Comparison of ENCODE assay signal across 22 cellular contexts in the genomic region with DNA sequence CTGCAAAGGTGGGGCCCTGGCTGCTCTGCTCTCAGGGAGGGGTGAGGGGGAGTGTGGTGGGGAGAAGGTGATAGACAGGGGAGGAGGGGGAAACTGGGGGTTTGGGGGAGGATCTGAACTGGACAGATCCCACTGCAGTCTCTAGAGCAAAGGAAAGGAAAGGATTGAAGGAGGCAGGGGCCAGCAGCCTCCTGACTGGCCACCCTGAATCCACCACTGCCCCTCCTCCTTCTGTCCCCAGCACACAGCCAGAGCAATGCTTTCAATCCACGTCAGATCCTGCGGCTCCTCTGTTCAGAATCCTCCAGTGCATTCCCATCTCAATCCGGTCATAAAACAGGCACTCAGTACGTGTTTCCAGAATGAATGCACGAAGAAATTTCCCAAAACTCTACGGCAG.
DNase-seq lines count a peak whose midpoint lies in the region; ATAC-seq and TF ChIP-seq lines count a peak whose summit lies in the region.
"Had no signal": no experiment of that assay in that cellular context is flagged by ENCODE, and none has a peak within 500 bp of the region (broad histone marks: within the 10 kb centered on the region; RNA-seq: fewer than 3 reads in every experiment).

No MANE protein-coding gene starts in this region.

- no peak for TF ChIP-seq POLR2A in testis (IDR thresholded peaks at IDR 0.05)

- H3K9me3 ChIP-seq in testis: no peaks in the 10 kb centered on the region
- H3K9me3 ChIP-seq: esophagus squamous epithelium, MG63, psoas muscle had no signal

- ATAC-seq in HG03280 (IDR thresholded peaks at IDR 0.05; ENCODE audit: unreplicated experiment): no peak
- ATAC-seq: naive thymus-derived CD8-positive, alpha-beta T cell had no signal

- TF ChIP-seq CTCF in fibroblast of villous mesenchyme (IDR thresholded peaks at IDR 0.05; ENCODE audit: insufficient read depth, low read depth, low read length) (no peak), nephron progenitor cell (IDR thresholded peaks at IDR 0.05) (no peak), testis (IDR thresholded peaks at IDR 0.05) (no peak)

- no peak overlapping the region for H3K4me3 ChIP-seq in fibroblast of villous mesenchyme (ENCODE audit: low read depth, low read length)
- no peak overlapping the region for H3K4me3 ChIP-seq in testis
- H3K4me3 ChIP-seq: esophagus squamous epithelium, MG63, psoas muscle had no signal

- no peak overlapping the region for H3K27ac Mint-ChIP-seq in nephron progenitor cell
- H3K27ac Mint-ChIP-seq: CD8-positive, alpha-beta memory T cell; IgD-negative memory B cell; immature natural killer cell had no signal

- H3K36me3 Mint-ChIP-seq in nephron progenitor cell (ENCODE audit: low read depth): no peaks in the 10 kb centered on the region
- H3K36me3 Mint-ChIP-seq: CD8-positive, alpha-beta memory T cell; immature natural killer cell; naive thymus-derived CD8-positive, alpha-beta T cell had no signal

- WGBS in testis, 2 donors: 68 to 72% methylated on average over 6 of the region's 6 CpGs

- no peak overlapping the region for H3K27ac ChIP-seq in testis
- H3K27ac ChIP-seq: esophagus squamous epithelium, psoas muscle, RWPE1 had no signal

- DNase-seq in SK-N-DZ (ENCODE audit: low spot score) (peak; percentile 24), fibroblast of villous mesenchyme (ENCODE audit: low read depth) (peak; percentile 42), nephron progenitor cell (peak; percentile 33), testis (peak; percentile 19), NOMO-1 treated with DMSO at 0.1 percent for 48 hours (lab: John Stamatoyannopoulos, UW; ENCODE audit: unreplicated experiment) (no peak)
- DNase-seq in stimulated activated CD4-positive, alpha-beta T cell treated with anti-CD3 and anti-CD28 coated beads, Interleukin-12 subunit alpha, Interleukin-12 subunit beta, amount 100 ng/mL, for 4 hours: no peak
- DNase-seq: activated gamma-delta T cell treated with Interleukin-2 at 50 U/mL for 16 hours; CD8-positive, alpha-beta memory T cell; effector memory CD4-positive, alpha-beta T cell; esophagus squamous epithelium; immature natural killer cell; mammary epithelial cell; MG63; naive thymus-derived CD8-positive, alpha-beta T cell; NCI-H187; NCI-H510A; psoas muscle; stimulated activated CD8-positive, alpha-beta memory T cell treated with anti-CD3 and anti-CD28 coated beads, Interleukin-4, amount 100 ng/mL, for 48 hours had no signal

- no peaks in the 10 kb centered on the region for H3K36me3 ChIP-seq in testis (ENCODE audit: low read depth, missing control alignments)
- H3K36me3 ChIP-seq: esophagus squamous epithelium, MG63 had no signal

- no peaks in the 10 kb centered on the region for H3K27me3 ChIP-seq in testis

- peaks cover 3% of the 10 kb centered on the region for H3K4me1 ChIP-seq in testis
- H3K4me1 ChIP-seq: esophagus squamous epithelium, psoas muscle had no signal

- peaks cover 46% of the 10 kb centered on the region for H3K27me3 Mint-ChIP-seq in nephron progenitor cell (ENCODE audit: low read depth, poor library complexity)

- H3K4me1 Mint-ChIP-seq in nephron progenitor cell: peaks cover 21% of the 10 kb centered on the region
- H3K4me1 Mint-ChIP-seq: CD8-positive, alpha-beta memory T cell; central memory CD8-positive, alpha-beta T cell; IgD-negative memory B cell; immature natural killer cell; naive thymus-derived CD8-positive, alpha-beta T cell had no signal

- intact Hi-C loops in testis (cut with DNase I; ENCODE audit: low total_unique reads): no loop called here

- H3K9me3 Mint-ChIP-seq in nephron progenitor cell: no peaks in the 10 kb centered on the region
- H3K9me3 Mint-ChIP-seq: central memory CD8-positive, alpha-beta T cell; immature natural killer cell had no signal

- peak overlapping the region; percentile 15 for H3K4me3 Mint-ChIP-seq in nephron progenitor cell
- H3K4me3 Mint-ChIP-seq: central memory CD8-positive, alpha-beta T cell; IgD-negative memory B cell; immature natural killer cell; naive thymus-derived CD8-positive, alpha-beta T cell had no signal

Comparison
In these comparisons a context has a peak if more than half of its experiments do, and no peak if none do; other contexts are left out.
1. DNase-seq: peak in SK-N-DZ (single experiment), fibroblast of villous mesenchyme (single experiment), nephron progenitor cell (single experiment) and testis (single experiment); none in stimulated activated CD4-positive, alpha-beta T cell treated with anti-CD3 and anti-CD28 coated beads, Interleukin-12 subunit alpha, Interleukin-12 subunit beta, amount 100 ng/mL, for 4 hours (single experiment) and NOMO-1 treated with DMSO at 0.1 percent for 48 hours (single experiment).